In the genomic region with DNA sequence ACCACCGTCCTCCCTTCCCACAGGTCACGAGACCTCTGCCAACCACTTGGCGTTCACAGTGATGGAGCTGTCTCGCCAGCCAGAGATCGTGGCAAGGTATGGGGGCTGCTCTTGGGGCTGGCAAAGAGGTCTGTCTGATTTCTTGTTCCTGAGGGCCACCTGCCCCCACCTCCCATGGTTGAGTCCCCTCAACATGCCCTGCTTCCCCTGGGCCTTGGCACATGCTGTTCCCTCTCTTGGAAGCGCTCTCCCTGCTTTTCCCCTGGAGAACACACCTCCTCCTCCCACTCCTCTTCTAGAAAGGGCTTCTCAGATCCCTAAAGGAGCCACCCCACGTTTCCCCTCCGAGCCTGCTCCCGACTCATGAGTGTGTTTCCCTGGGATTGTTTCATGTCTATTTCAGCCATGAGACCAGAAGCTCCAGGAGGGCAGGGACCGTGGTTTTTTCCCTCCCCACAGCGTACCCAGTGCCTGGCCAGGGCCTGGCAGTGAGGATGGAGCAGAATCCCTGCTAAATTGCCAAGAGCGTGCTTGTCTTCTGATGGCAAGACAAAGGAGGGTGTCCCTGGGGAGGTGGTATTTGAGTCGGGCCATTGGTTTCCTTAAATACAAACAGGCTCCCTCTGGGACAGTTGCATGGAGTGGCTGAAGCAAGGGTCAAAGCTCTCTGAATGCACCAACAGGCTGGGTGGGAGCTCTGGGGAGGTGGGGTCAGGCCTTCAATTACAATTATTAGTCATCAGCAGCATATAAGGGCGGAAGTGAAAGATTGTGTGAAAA, we compare ENCODE assay signal across 1 cellular context.
TF ChIP-seq lines count a peak whose summit lies in the region.

No MANE protein-coding gene starts in this region.

TF ChIP-seq in GM23338, 12 proteins besides CTCF, POLR2A, EP300 and RAD21 (continued from another document):
- TF ChIP-seq ZNF462 (CRISPR knock-in tag; IDR thresholded peaks at IDR 0.05) (no peak), ZNF114 (CRISPR knock-in tag; IDR thresholded peaks at IDR 0.05) (no peak), ZNF331 (CRISPR knock-in tag; IDR thresholded peaks at IDR 0.05; ENCODE audit: low read depth) (no peak), EZH2 (IDR thresholded peaks at IDR 0.05; ENCODE audit: low read depth, unreplicated experiment) (no peak)
